In genomic region chr19:47243364-47243775, GRCh38 we compare ENCODE assay signal across 8 cellular contexts. TPM values are rescaled to one million over a fixed set of nuclear protein-coding genes. Genes with fewer than 3 reads are reported as not detected.
DNase-seq lines count a peak whose midpoint lies in the region; ATAC-seq and TF ChIP-seq lines count a peak whose summit lies in the region.

No MANE protein-coding gene starts in this region.

- CTCF ChIA-PET in CD4-positive, alpha-beta T cell (lab: Charles Lee), result interaction anchor here (0.9 to 6.6 kb wide), 15 partner anchors 14 to 137 kb away, joined by 3 to 204 read pairs (median 12); partner anchors contain the start of genes INAFM1 and SAE1

- H3K4me1 Mint-ChIP-seq in CD4-positive, alpha-beta T cell (ENCODE audit: low read depth), result peaks cover 17% of the 10 kb centered on the region

- H3F3A ChIP-seq in Loucy (ENCODE audit: low read depth) (peaks cover 4% of the 10 kb centered on the region; the same call in 1 of the 2 replicates), neural cell (ENCODE audit: insufficient read depth, low read length, poor library complexity, severe bottlenecking) (no peaks in the 10 kb centered on the region)

- DNase-seq in CD4-positive, alpha-beta T cell, result peak in 1 of 10 experiments; percentile 27
- DNase-seq in dorsolateral prefrontal cortex, result no peak
- DNase-seq in ACHN, result no peak
- no peak for DNase-seq in UCSD-AML1 (lab: John Stamatoyannopoulos, UW; ENCODE audit: unreplicated experiment)
- DNase-seq in RPMI8226, result no peak

- POLR2A ChIA-PET in CD4-positive, alpha-beta T cell (lab: Charles Lee), result interaction anchor here (0.8 to 3.2 kb wide), 8 partner anchors 13 to 130 kb away, joined by 4 to 67 read pairs (median 24); partner anchors contain the start of genes CCDC9, INAFM1 and ZC3H4

- intact Hi-C loops in CD4-positive, alpha-beta T cell (cut with DNase I, micrococcal nuclease), result loop anchor here in 1 of 2 experiments (5.0 kb wide), 1 partner anchor 206 kb away; no protein-coding TSS in a partner anchor
- intact Hi-C loops in dorsolateral prefrontal cortex (cut with DNase I), result loop anchor here (5.0 kb wide), 3 partner anchors 91 to 206 kb away; partner anchors contain the start of gene SAE1 (in 2 of the 2)

- peak; percentile 1 for ATAC-seq in CD4-positive, alpha-beta T cell (ENCODE audit: poor library complexity)
- no peak for ATAC-seq in GM21619 (IDR thresholded peaks at IDR 0.05; ENCODE audit: unreplicated experiment)

- no peaks in the 10 kb centered on the region for H3K9me3 Mint-ChIP-seq in CD4-positive, alpha-beta T cell

- peak overlapping the region; percentile 52 for H3K4me2 ChIP-seq in Loucy (ENCODE audit: low read depth, low read length, poor library complexity, severe bottlenecking)
- H3K4me2 ChIP-seq in neural cell (ENCODE audit: low read length), result no peak overlapping the region

- no peaks in the 10 kb centered on the region for H3K27me3 Mint-ChIP-seq in CD4-positive, alpha-beta T cell

- TF ChIP-seq EP300 in neural cell (conservative IDR thresholded peaks at IDR 0.05; ENCODE audit: poor library complexity, severe bottlenecking), result no peak

- H4K20me1 ChIP-seq in Loucy (ENCODE audit: insufficient read depth, low read length, poor library complexity, severe bottlenecking) (no peaks in the 10 kb centered on the region), neural cell (ENCODE audit: insufficient read depth) (no peaks in the 10 kb centered on the region)

- no peak for TF ChIP-seq CTCF in CD4-positive, alpha-beta T cell (IDR thresholded peaks at IDR 0.05)
- TF ChIP-seq CTCF in Loucy (conservative IDR thresholded peaks at IDR 0.05; ENCODE audit: low read length), result no peak
- no peak for TF ChIP-seq CTCF in dorsolateral prefrontal cortex (IDR thresholded peaks at IDR 0.05 in 54 of 56, conservative IDR thresholded peaks at IDR 0.05 in 2 of 56; ENCODE audit: low read depth in 1 of 56, partially characterized antibody in 56 of 56)
- no peak for TF ChIP-seq CTCF in neural cell (IDR thresholded peaks at IDR 0.05; ENCODE audit: poor library complexity, severe bottlenecking)

- H3K4me3 ChIP-seq in Loucy (ENCODE audit: low read length, poor library complexity, severe bottlenecking) (peak overlapping the region; percentile 49), dorsolateral prefrontal cortex (peak overlapping the region in 50 of 59 donors; percentile 2 to 69 (median 46)), neural cell (ENCODE audit: low read length) (peak overlapping the region; percentile 43)

- no peaks in the 10 kb centered on the region for H3K9me2 ChIP-seq in Loucy (replicated peaks; ENCODE audit: low read depth, low read length)
- H3K9me2 ChIP-seq in neural cell (ENCODE audit: insufficient read depth, low read length), result no peaks in the 10 kb centered on the region

- H3K27ac ChIP-seq in CD4-positive, alpha-beta T cell (ENCODE audit: low read depth, low read length), result peak overlapping the region; percentile 65
- H3K27ac ChIP-seq in dorsolateral prefrontal cortex (peak overlapping the region in 15 of 59 donors; percentile 16 to 88 (median 69)), neural cell (ENCODE audit: low read length) (peak overlapping the region; percentile 9)

- H3K4me1 ChIP-seq in Loucy (ENCODE audit: insufficient read depth, low read length, poor library complexity, severe bottlenecking), result peaks cover 16% of the 10 kb centered on the region

- no peak overlapping the region for H3K27ac Mint-ChIP-seq in CD4-positive, alpha-beta T cell

- H3K9ac ChIP-seq in Loucy (ENCODE audit: low read depth, low read length, poor library complexity, severe bottlenecking) (peak overlapping the region; percentile 14), neural cell (ENCODE audit: low read length) (peak overlapping the region; percentile 55)

- TF ChIP-seq RAD21 in neural cell (conservative IDR thresholded peaks at IDR 0.05), result no peak

- H3K4me3 Mint-ChIP-seq in CD4-positive, alpha-beta T cell, result peak overlapping the region; percentile 74

- H3K36me3 Mint-ChIP-seq in CD4-positive, alpha-beta T cell (ENCODE audit: low read depth), result no peaks in the 10 kb centered on the region

- no peak overlapping the region for H2AFZ ChIP-seq in Loucy (ENCODE audit: low read length)
- no peak overlapping the region for H2AFZ ChIP-seq in neural cell (ENCODE audit: low read depth, low read length)

- no peaks in the 10 kb centered on the region for H3K79me2 ChIP-seq in Loucy (ENCODE audit: insufficient read depth, low read length)
- H3K79me2 ChIP-seq in neural cell (replicated peaks; ENCODE audit: insufficient read depth, low read length), result no peaks in the 10 kb centered on the region

- no peaks in the 10 kb centered on the region for H3K9me3 ChIP-seq in CD4-positive, alpha-beta T cell (ENCODE audit: control insufficient read depth, low read length)
- H3K9me3 ChIP-seq in Loucy (ENCODE audit: insufficient read depth, low read depth, low read length) (no peaks in the 10 kb centered on the region), neural cell (ENCODE audit: low read length) (no peaks in the 10 kb centered on the region)

- H3K36me3 ChIP-seq in Loucy (ENCODE audit: insufficient read depth, low read length), result no peaks in the 10 kb centered on the region
- H3K36me3 ChIP-seq in neural cell (ENCODE audit: insufficient read depth, low read length), result no peaks in the 10 kb centered on the region

- in situ Hi-C loops in ACHN (cut with HindIII; ENCODE audit: low pct_ligation_motif_present, low pct_unique_long_range_greater_than_20kb, low sequenced_read_pairs), result no loop called here

- H3K27me3 ChIP-seq in CD4-positive, alpha-beta T cell (ENCODE audit: control insufficient read depth, insufficient read depth, low read length), result no peaks in the 10 kb centered on the region
- H3K27me3 ChIP-seq in Loucy (ENCODE audit: insufficient read depth, low read length, poor library complexity, severe bottlenecking), result peaks cover 4% of the 10 kb centered on the region
- H3K27me3 ChIP-seq in dorsolateral prefrontal cortex, result no peaks in the 10 kb centered on the region
- H3K27me3 ChIP-seq in neural cell (ENCODE audit: insufficient read depth, low read depth, low read length), result no peaks in the 10 kb centered on the region

TF ChIP-seq in neural cell, 6 proteins besides CTCF, POLR2A, EP300 and RAD21:
- TF ChIP-seq SMC3 (conservative IDR thresholded peaks at IDR 0.05; ENCODE audit: poor library complexity) (no peak), POLR2AphosphoS5 (IDR thresholded peaks at IDR 0.05) (no peak), MXI1 (conservative IDR thresholded peaks at IDR 0.05; ENCODE audit: poor library complexity, severe bottlenecking) (no peak), TAF1 (IDR thresholded peaks at IDR 0.05; ENCODE audit: low read depth) (no peak), EZH2 (IDR thresholded peaks at IDR 0.05; ENCODE audit: borderline replicate concordance, insufficient read depth, low read length, poor library complexity, severe bottlenecking) (no peak)
- TF ChIP-seq, protein P1, sequence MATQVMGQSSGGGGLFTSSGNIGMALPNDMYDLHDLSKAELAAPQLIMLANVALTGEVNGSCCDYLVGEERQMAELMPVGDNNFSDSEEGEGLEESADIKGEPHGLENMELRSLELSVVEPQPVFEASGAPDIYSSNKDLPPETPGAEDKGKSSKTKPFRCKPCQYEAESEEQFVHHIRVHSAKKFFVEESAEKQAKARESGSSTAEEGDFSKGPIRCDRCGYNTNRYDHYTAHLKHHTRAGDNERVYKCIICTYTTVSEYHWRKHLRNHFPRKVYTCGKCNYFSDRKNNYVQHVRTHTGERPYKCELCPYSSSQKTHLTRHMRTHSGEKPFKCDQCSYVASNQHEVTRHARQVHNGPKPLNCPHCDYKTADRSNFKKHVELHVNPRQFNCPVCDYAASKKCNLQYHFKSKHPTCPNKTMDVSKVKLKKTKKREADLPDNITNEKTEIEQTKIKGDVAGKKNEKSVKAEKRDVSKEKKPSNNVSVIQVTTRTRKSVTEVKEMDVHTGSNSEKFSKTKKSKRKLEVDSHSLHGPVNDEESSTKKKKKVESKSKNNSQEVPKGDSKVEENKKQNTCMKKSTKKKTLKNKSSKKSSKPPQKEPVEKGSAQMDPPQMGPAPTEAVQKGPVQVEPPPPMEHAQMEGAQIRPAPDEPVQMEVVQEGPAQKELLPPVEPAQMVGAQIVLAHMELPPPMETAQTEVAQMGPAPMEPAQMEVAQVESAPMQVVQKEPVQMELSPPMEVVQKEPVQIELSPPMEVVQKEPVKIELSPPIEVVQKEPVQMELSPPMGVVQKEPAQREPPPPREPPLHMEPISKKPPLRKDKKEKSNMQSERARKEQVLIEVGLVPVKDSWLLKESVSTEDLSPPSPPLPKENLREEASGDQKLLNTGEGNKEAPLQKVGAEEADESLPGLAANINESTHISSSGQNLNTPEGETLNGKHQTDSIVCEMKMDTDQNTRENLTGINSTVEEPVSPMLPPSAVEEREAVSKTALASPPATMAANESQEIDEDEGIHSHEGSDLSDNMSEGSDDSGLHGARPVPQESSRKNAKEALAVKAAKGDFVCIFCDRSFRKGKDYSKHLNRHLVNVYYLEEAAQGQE (IDR thresholded peaks at IDR 0.05; ENCODE audit: borderline replicate concordance), result no peak

RNA-seq across cellular contexts. Expression of gene BBC3, which starts 12.4 kb away (rescaled TPM):
- 10 to 100 TPM; 39.8 to 42.1 TPM for total RNA-seq in CD4-positive, alpha-beta T cell
- total RNA-seq in dorsolateral prefrontal cortex, result 10 to 100 TPM in 50 of 120 experiments, 1 to 10 TPM in 70; 4.8 to 17.2 (median 9.6) TPM
- polyA plus RNA-seq in neural cell, result 15.6 and 20.1 TPM in 2 replicates
- polyA minus RNA-seq in neural cell, result 11.2 and 12.4 TPM in 2 replicates

RNA-seq across cellular contexts. Expression of gene CCDC9, which starts 13.0 kb away (rescaled TPM):
- 10 to 100 TPM; 68.5 to 74.3 TPM for total RNA-seq in CD4-positive, alpha-beta T cell
- total RNA-seq in dorsolateral prefrontal cortex, result 10 to 100 TPM; 13.8 to 39.6 (median 24.0) TPM
- 2.1 and 5.3 TPM in 2 replicates for polyA plus RNA-seq in neural cell
- polyA minus RNA-seq in neural cell, result 3.7 and 5.2 TPM in 2 replicates

RNA-seq across cellular contexts. Expression of gene INAFM1, which starts 31.3 kb away (rescaled TPM):
- 10 to 100 TPM; 16.9 to 19.3 TPM for total RNA-seq in CD4-positive, alpha-beta T cell
- 10 to 100 TPM; 13.1 to 31.8 (median 18.3) TPM for total RNA-seq in dorsolateral prefrontal cortex
- polyA plus RNA-seq in neural cell, result 6.6 and 11.5 TPM in 2 replicates
- polyA minus RNA-seq in neural cell, result 3.4 and 3.7 TPM in 2 replicates
